Comparison of ENCODE assay signal across 8 cellular contexts in genomic region chr1:1307908-1308755, GRCh38. TPM values are rescaled to one million over a fixed set of nuclear protein-coding genes. Genes with fewer than 3 reads are reported as not detected.
DNase-seq lines count a peak whose midpoint lies in the region; ATAC-seq and TF ChIP-seq lines count a peak whose summit lies in the region.

TSS of gene ACAP3 (minus strand) at chr1:1307930. CDS start at chr1:1307815, 115 bp downstream.
TSS of gene PUSL1 (plus strand) at chr1:1308597. CDS start at chr1:1308644, 47 bp downstream.

- peaks cover 29 to 44% of the 10 kb centered on the region in 2 donors for H3K4me1 ChIP-seq in thoracic aorta (ENCODE audit: control insufficient read depth in 1 of 2, low read depth in 2 of 2)

- peak within 1 kb of the TSS; percentile 90 to 94 for H3K27ac ChIP-seq in thoracic aorta

- peaks cover 20% of the 10 kb centered on the region for H3K36me3 ChIP-seq in thoracic aorta

- peaks cover 15% of the 10 kb centered on the region for H3K4me1 Mint-ChIP-seq in activated naive CD4-positive, alpha-beta T cell treated with anti-CD3 and anti-CD28 coated beads, Interleukin-2, amount 50 U/mL, for 24 hours
- peaks cover 35% of the 10 kb centered on the region for H3K4me1 Mint-ChIP-seq in osteocyte (ENCODE audit: unreplicated experiment)

- TF ChIP-seq CTCF in osteocyte (IDR thresholded peaks at IDR 0.05) = no peak
- peak; percentile 27 for TF ChIP-seq CTCF in thoracic aorta (IDR thresholded peaks at IDR 0.05)

- DNase-seq in GM03348 (ENCODE audit: low spot score) (peak; percentile 100), HEK293T (ENCODE audit: extremely low spot score) (peak; percentile 96), NAMALWA (ENCODE audit: low spot score) (peak; percentile 96), glomerular visceral epithelial cell (ENCODE audit: extremely low spot score) (peak; percentile 92), osteocyte (ENCODE audit: extremely low spot score, unreplicated experiment) (peak; percentile 96), thoracic aorta (ENCODE audit: low spot score) (peak; percentile 51)

- H3K36me3 Mint-ChIP-seq in activated naive CD4-positive, alpha-beta T cell treated with anti-CD3 and anti-CD28 coated beads, Interleukin-2, amount 50 U/mL, for 24 hours = no peaks in the 10 kb centered on the region
- peaks cover 2% of the 10 kb centered on the region for H3K36me3 Mint-ChIP-seq in osteocyte (ENCODE audit: unreplicated experiment)

- H3K27me3 ChIP-seq in thoracic aorta (replicated peaks; ENCODE audit: insufficient read depth) = no peaks in the 10 kb centered on the region

- POLR2A ChIA-PET in HEK293T (lab: Yijun Ruan, JAX) = no interaction called here

- H3K9me3 Mint-ChIP-seq in activated naive CD4-positive, alpha-beta T cell treated with anti-CD3 and anti-CD28 coated beads, Interleukin-2, amount 50 U/mL, for 24 hours = no peaks in the 10 kb centered on the region
- H3K9me3 Mint-ChIP-seq in osteocyte (ENCODE audit: unreplicated experiment) = no peaks in the 10 kb centered on the region

- ATAC-seq in SK-N-SH treated with all-trans-retinoic acid at 6 μM for 48 hours (peak; percentile 56), thoracic aorta (ENCODE audit: insufficient number of reproducible peaks, low FRiP score, low read depth) (peak; percentile 67)

- H3K9me3 ChIP-seq in thoracic aorta = no peaks in the 10 kb centered on the region

- H3K4me3 ChIP-seq in thoracic aorta = peak within 1 kb of the TSS; percentile 88

- no peaks in the 10 kb centered on the region for H3K27me3 Mint-ChIP-seq in activated naive CD4-positive, alpha-beta T cell treated with anti-CD3 and anti-CD28 coated beads, Interleukin-2, amount 50 U/mL, for 24 hours
- H3K27me3 Mint-ChIP-seq in osteocyte (ENCODE audit: unreplicated experiment) = no peaks in the 10 kb centered on the region

- H3K4me3 Mint-ChIP-seq in activated naive CD4-positive, alpha-beta T cell treated with anti-CD3 and anti-CD28 coated beads, Interleukin-2, amount 50 U/mL, for 24 hours = peak within 1 kb of the TSS; percentile 88
- peak within 1 kb of the TSS; percentile 79 for H3K4me3 Mint-ChIP-seq in osteocyte (ENCODE audit: unreplicated experiment)

- CTCF ChIA-PET in HEK293T (lab: Yijun Ruan, JAX) = no interaction called here

- H3K27ac Mint-ChIP-seq in activated naive CD4-positive, alpha-beta T cell treated with anti-CD3 and anti-CD28 coated beads, Interleukin-2, amount 50 U/mL, for 24 hours = peak within 1 kb of the TSS; percentile 91
- peak within 1 kb of the TSS; percentile 82 for H3K27ac Mint-ChIP-seq in osteocyte (ENCODE audit: unreplicated experiment)

TF ChIP-seq in HEK293T, 16 proteins besides CTCF, POLR2A, EP300 and RAD21:
- no peak for TF ChIP-seq BHLHE40 (IDR thresholded peaks at IDR 0.05; ENCODE audit: borderline replicate concordance)
- TF ChIP-seq FOXM1 (IDR thresholded peaks at IDR 0.05; ENCODE audit: borderline replicate concordance) = peak; percentile 18; the same call in 1 of the 2 replicates
- TF ChIP-seq CTBP1 (IDR thresholded peaks at IDR 0.05; ENCODE audit: borderline replicate concordance) = 0 out of 2 replicates have a peak, but pooled peaks have one; percentile 33
- peak; percentile 29; the same call in 1 of the 2 replicates for TF ChIP-seq ELF4 (IDR thresholded peaks at IDR 0.05)
- TF ChIP-seq NFRKB (IDR thresholded peaks at IDR 0.05) = no peak
- no peak for TF ChIP-seq FOXK2 (IDR thresholded peaks at IDR 0.05)
- TF ChIP-seq LEF1 (IDR thresholded peaks at IDR 0.05; ENCODE audit: borderline replicate concordance) = 0 out of 2 replicates have a peak, but pooled peaks have one; percentile 42
- 0 out of 2 replicates have a peak, but pooled peaks have one; percentile 32 for TF ChIP-seq ARNT (IDR thresholded peaks at IDR 0.05)
- peak; percentile 67 for TF ChIP-seq L3MBTL2 (conservative IDR thresholded peaks at IDR 0.05)
- TF ChIP-seq PKNOX1 (IDR thresholded peaks at IDR 0.05) = no peak
- no peak for TF ChIP-seq ZNF384 (IDR thresholded peaks at IDR 0.05)
- TF ChIP-seq HDGF (IDR thresholded peaks at IDR 0.05; ENCODE audit: borderline replicate concordance) = no peak
- TF ChIP-seq SUZ12 (IDR thresholded peaks at IDR 0.05) = no peak
- no peak for TF ChIP-seq TARDBP (IDR thresholded peaks at IDR 0.05)
- no peak for TF ChIP-seq SP1 (IDR thresholded peaks at IDR 0.05)
- no peak for TF ChIP-seq FOXA1 (IDR thresholded peaks at IDR 0.05)

TF ChIP-seq in SK-N-SH treated with all-trans-retinoic acid at 6 μM for 48 hours, 23 proteins besides CTCF, POLR2A, EP300 and RAD21:
- TF ChIP-seq ZNF8 (CRISPR knock-in tag; IDR thresholded peaks at IDR 0.05) = no peak
- no peak for TF ChIP-seq ZFP30 (CRISPR knock-in tag; IDR thresholded peaks at IDR 0.05)
- no peak for TF ChIP-seq TSHZ2 (CRISPR knock-in tag; IDR thresholded peaks at IDR 0.05)
- TF ChIP-seq PPARA (CRISPR knock-in tag; IDR thresholded peaks at IDR 0.05; ENCODE audit: borderline replicate concordance) = no peak
- no peak for TF ChIP-seq ESRRG (CRISPR knock-in tag; IDR thresholded peaks at IDR 0.05)
- TF ChIP-seq ZFP3 (CRISPR knock-in tag; IDR thresholded peaks at IDR 0.05) = no peak
- TF ChIP-seq ZNF70 (CRISPR knock-in tag; IDR thresholded peaks at IDR 0.05) = no peak
- no peak for TF ChIP-seq CREB5 (CRISPR knock-in tag; IDR thresholded peaks at IDR 0.05; ENCODE audit: low read depth)
- TF ChIP-seq OSR1 (CRISPR knock-in tag; IDR thresholded peaks at IDR 0.05) = no peak
- TF ChIP-seq POU6F1 (CRISPR knock-in tag; IDR thresholded peaks at IDR 0.05; ENCODE audit: borderline replicate concordance, low read depth) = no peak

RNA-seq across cellular contexts. Expression of gene ACAP3, which starts in this region (rescaled TPM):
- total RNA-seq in osteocyte (62.7 and 73.8 TPM in 2 replicates), thoracic aorta (100 to 1,000 TPM in 1 of 2 donors, 10 to 100 TPM in 1; 41.6 to 121 TPM)

RNA-seq across cellular contexts. Expression of gene PUSL1, which starts in this region (rescaled TPM):
- total RNA-seq in osteocyte (21.5 and 22.1 TPM in 2 replicates), thoracic aorta (10 to 100 TPM; 22.1 to 22.6 TPM)

Comparison
In these comparisons a context has a peak if more than half of its experiments do, and no peak if none do; other contexts are left out.
1. Peak in every context shown above with its lines: DNase-seq, ATAC-seq, H3K4me3 ChIP-seq and H3K27ac ChIP-seq.